8 cellular contexts compared by ENCODE assay signal in genomic region chr1:9824702-9825089, GRCh38. TPM values are rescaled to one million over a fixed set of nuclear protein-coding genes. Genes with fewer than 3 reads are reported as not detected.
DNase-seq lines count a peak whose midpoint lies in the region; ATAC-seq, FAIRE-seq and TF ChIP-seq lines count a peak whose summit lies in the region.

No MANE protein-coding gene starts in this region.

- H3K4me2 ChIP-seq in A549, result peak overlapping the region; percentile 95

- no peak for TF ChIP-seq RAD21 in A549 (conservative IDR thresholded peaks at IDR 0.05 in 1 of 2, IDR thresholded peaks at IDR 0.05 in 1 of 2)

- H3K4me1 ChIP-seq in A549 (peaks cover 47% of the 10 kb centered on the region), HUES64 (ENCODE audit: insufficient read depth, low read length) (peaks cover 37% of the 10 kb centered on the region), HAP-1 (peaks cover 11% of the 10 kb centered on the region)
- peaks cover 24 to 34% of the 10 kb centered on the region in 2 donors for H3K4me1 ChIP-seq in naive thymus-derived CD4-positive, alpha-beta T cell (ENCODE audit: control insufficient read depth in 2 of 2, insufficient read depth in 2 of 2, low read length in 2 of 2)

- peaks cover 0 to 8% (median 0%) of the 10 kb centered on the region in 5 donors for H3K36me3 Mint-ChIP-seq in naive thymus-derived CD4-positive, alpha-beta T cell

- H3K27ac Mint-ChIP-seq in naive thymus-derived CD4-positive, alpha-beta T cell, result peak overlapping the region; percentile 42 to 96 (median 86)

- intact Hi-C loops in naive thymus-derived CD4-positive, alpha-beta T cell (cut with micrococcal nuclease), result loop anchor here (1.0 to 10.0 kb wide), 9 partner anchors 26 to 950 kb away; partner anchors contain the start of genes ENO1 (in 1 of the 2), GPR157 (in 1 of the 2), TMEM201 (in 1 of the 2) and UBE4B (in 1 of the 2)

- peak overlapping the region; percentile 96 to 100 for H3K27ac ChIP-seq in A549
- H3K27ac ChIP-seq in HUES64 (ENCODE audit: low read depth, low read length), result no peak overlapping the region; the same call in 1 of the 2 replicates
- peak overlapping the region; percentile 94 for H3K27ac ChIP-seq in cingulate gyrus (ENCODE audit: low read depth, low read length)
- peak overlapping the region; percentile 68 for H3K27ac ChIP-seq in naive thymus-derived CD4-positive, alpha-beta T cell (ENCODE audit: low read depth, low read length)

- H3K9me3 ChIP-seq in A549 (no peaks in the 10 kb centered on the region), HUES64 (ENCODE audit: insufficient read depth, low read depth, low read length) (no peaks in the 10 kb centered on the region), HAP-1 (no peaks in the 10 kb centered on the region)
- H3K9me3 ChIP-seq in naive thymus-derived CD4-positive, alpha-beta T cell (ENCODE audit: control insufficient read depth in 2 of 3, low read length in 3 of 3), result no peaks in the 10 kb centered on the region

- no peak for TF ChIP-seq CTCF in A549 (IDR thresholded peaks at IDR 0.05)

- no peak overlapping the region for H3K9ac ChIP-seq in HUES64 (ENCODE audit: low read depth, low read length)

- no peak for FAIRE-seq in A549 (lab: Jason Lieb, UNC)

- in situ Hi-C loops in HAP-1 (cut with MboI; ENCODE audit: low sequenced_read_pairs), result no loop called here

- H3K36me3 ChIP-seq in HUES64 (ENCODE audit: insufficient read depth, low read length) (no peaks in the 10 kb centered on the region), HAP-1 (replicated peaks) (no peaks in the 10 kb centered on the region; the same call in 1 of the 2 replicates)
- H3K36me3 ChIP-seq in naive thymus-derived CD4-positive, alpha-beta T cell (ENCODE audit: control insufficient read depth in 2 of 3, insufficient read depth in 3 of 3, low read length in 3 of 3), result peaks cover 0 to 3% (median 0%) of the 10 kb centered on the region in 3 experiments

- peaks cover 0 to 2% (median 0%) of the 10 kb centered on the region in 11 donors for H3K9me3 Mint-ChIP-seq in naive thymus-derived CD4-positive, alpha-beta T cell

- H3K4me3 ChIP-seq in A549 (peak overlapping the region; percentile 99), HUES64 (ENCODE audit: low read length) (peak overlapping the region; percentile 78), HAP-1 (no peak overlapping the region)
- peak overlapping the region; percentile 65 for H3K4me3 ChIP-seq in naive thymus-derived CD4-positive, alpha-beta T cell (ENCODE audit: low read length)

- ATAC-seq in A549 (peak; percentile 3; a peak in 2 of 6 replicates), HG03378 (IDR thresholded peaks at IDR 0.05; ENCODE audit: unreplicated experiment) (no peak)
- no peak for ATAC-seq in naive thymus-derived CD4-positive, alpha-beta T cell

- POLR2A ChIA-PET in A549 (lab: Yijun Ruan, JAX), result no interaction called here
- POLR2A ChIA-PET in naive thymus-derived CD4-positive, alpha-beta T cell (lab: Charles Lee), result no interaction called here

- peaks cover 31 to 52% (median 43%) of the 10 kb centered on the region in 7 donors for H3K4me1 Mint-ChIP-seq in naive thymus-derived CD4-positive, alpha-beta T cell

- no peak for TF ChIP-seq POLR2A in A549 (IDR thresholded peaks at IDR 0.05; ENCODE audit: low read length)

- WGBS in A549 (ENCODE audit: missing lambda C conversion rate), result 9% methylated on average over 12 of the region's 12 CpGs
- WGBS in HUES64, result 11% methylated on average over 12 of the region's 12 CpGs

- CTCF ChIA-PET in A549 (lab: Yijun Ruan, JAX), result no interaction called here
- CTCF ChIA-PET in naive thymus-derived CD4-positive, alpha-beta T cell (lab: Charles Lee), result no interaction called here

- DNase-seq in A549 (ENCODE audit: low read depth in 1 of 2, low spot score in 1 of 2), result no peak
- peak in 2 of 9 donors; percentile 13 to 22 for DNase-seq in naive thymus-derived CD4-positive, alpha-beta T cell
- no peak for DNase-seq in AG08396 (ENCODE audit: low spot score)
- DNase-seq in LoVo (ENCODE audit: low spot score), result no peak
- DNase-seq in HAP-1 (ENCODE audit: low spot score in 2 of 2), result no peak

- peaks cover 0 to 5% (median 0%) of the 10 kb centered on the region in 5 donors for H3K27me3 Mint-ChIP-seq in naive thymus-derived CD4-positive, alpha-beta T cell

- H3K4me3 Mint-ChIP-seq in naive thymus-derived CD4-positive, alpha-beta T cell, result peak overlapping the region; percentile 64 to 96 (median 83)

- H3K27me3 ChIP-seq in HUES64 (ENCODE audit: insufficient read depth, low read length) (peaks cover 20% of the 10 kb centered on the region), HAP-1 (ENCODE audit: low read depth) (no peaks in the 10 kb centered on the region)
- no peaks in the 10 kb centered on the region for H3K27me3 ChIP-seq in naive thymus-derived CD4-positive, alpha-beta T cell (ENCODE audit: control insufficient read depth in 2 of 2, insufficient read depth in 2 of 2, low read length in 2 of 2)

- no peak for TF ChIP-seq EP300 in A549 (IDR thresholded peaks at IDR 0.05)

TF ChIP-seq in A549, 52 proteins besides CTCF, POLR2A, EP300 and RAD21 (continues in another document):
- TF ChIP-seq, protein P1, sequence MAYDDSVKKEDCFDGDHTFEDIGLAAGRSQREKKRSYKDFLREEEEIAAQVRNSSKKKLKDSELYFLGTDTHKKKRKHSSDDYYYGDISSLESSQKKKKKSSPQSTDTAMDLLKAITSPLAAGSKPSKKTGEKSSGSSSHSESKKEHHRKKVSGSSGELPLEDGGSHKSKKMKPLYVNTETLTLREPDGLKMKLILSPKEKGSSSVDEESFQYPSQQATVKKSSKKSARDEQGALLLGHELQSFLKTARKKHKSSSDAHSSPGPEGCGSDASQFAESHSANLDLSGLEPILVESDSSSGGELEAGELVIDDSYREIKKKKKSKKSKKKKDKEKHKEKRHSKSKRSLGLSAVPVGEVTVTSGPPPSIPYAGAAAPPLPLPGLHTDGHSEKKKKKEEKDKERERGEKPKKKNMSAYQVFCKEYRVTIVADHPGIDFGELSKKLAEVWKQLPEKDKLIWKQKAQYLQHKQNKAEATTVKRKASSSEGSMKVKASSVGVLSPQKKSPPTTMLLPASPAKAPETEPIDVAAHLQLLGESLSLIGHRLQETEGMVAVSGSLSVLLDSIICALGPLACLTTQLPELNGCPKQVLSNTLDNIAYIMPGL (CRISPR knock-in tag; IDR thresholded peaks at IDR 0.05; ENCODE audit: borderline replicate concordance), result no peak
- TF ChIP-seq FOXS1 (CRISPR knock-in tag; IDR thresholded peaks at IDR 0.05), result no peak
- TF ChIP-seq, protein P2, sequence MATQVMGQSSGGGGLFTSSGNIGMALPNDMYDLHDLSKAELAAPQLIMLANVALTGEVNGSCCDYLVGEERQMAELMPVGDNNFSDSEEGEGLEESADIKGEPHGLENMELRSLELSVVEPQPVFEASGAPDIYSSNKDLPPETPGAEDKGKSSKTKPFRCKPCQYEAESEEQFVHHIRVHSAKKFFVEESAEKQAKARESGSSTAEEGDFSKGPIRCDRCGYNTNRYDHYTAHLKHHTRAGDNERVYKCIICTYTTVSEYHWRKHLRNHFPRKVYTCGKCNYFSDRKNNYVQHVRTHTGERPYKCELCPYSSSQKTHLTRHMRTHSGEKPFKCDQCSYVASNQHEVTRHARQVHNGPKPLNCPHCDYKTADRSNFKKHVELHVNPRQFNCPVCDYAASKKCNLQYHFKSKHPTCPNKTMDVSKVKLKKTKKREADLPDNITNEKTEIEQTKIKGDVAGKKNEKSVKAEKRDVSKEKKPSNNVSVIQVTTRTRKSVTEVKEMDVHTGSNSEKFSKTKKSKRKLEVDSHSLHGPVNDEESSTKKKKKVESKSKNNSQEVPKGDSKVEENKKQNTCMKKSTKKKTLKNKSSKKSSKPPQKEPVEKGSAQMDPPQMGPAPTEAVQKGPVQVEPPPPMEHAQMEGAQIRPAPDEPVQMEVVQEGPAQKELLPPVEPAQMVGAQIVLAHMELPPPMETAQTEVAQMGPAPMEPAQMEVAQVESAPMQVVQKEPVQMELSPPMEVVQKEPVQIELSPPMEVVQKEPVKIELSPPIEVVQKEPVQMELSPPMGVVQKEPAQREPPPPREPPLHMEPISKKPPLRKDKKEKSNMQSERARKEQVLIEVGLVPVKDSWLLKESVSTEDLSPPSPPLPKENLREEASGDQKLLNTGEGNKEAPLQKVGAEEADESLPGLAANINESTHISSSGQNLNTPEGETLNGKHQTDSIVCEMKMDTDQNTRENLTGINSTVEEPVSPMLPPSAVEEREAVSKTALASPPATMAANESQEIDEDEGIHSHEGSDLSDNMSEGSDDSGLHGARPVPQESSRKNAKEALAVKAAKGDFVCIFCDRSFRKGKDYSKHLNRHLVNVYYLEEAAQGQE (IDR thresholded peaks at IDR 0.05), result no peak
- TF ChIP-seq, protein P3, sequence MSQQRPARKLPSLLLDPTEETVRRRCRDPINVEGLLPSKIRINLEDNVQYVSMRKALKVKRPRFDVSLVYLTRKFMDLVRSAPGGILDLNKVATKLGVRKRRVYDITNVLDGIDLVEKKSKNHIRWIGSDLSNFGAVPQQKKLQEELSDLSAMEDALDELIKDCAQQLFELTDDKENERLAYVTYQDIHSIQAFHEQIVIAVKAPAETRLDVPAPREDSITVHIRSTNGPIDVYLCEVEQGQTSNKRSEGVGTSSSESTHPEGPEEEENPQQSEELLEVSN (IDR thresholded peaks at IDR 0.05; ENCODE audit: borderline replicate concordance, low read depth), result no peak
- no peak for TF ChIP-seq CHD4 (IDR thresholded peaks at IDR 0.05; ENCODE audit: borderline replicate concordance)
- TF ChIP-seq NFE2L2 (conservative IDR thresholded peaks at IDR 0.05; ENCODE audit: low read length), result no peak
- TF ChIP-seq, protein P4, sequence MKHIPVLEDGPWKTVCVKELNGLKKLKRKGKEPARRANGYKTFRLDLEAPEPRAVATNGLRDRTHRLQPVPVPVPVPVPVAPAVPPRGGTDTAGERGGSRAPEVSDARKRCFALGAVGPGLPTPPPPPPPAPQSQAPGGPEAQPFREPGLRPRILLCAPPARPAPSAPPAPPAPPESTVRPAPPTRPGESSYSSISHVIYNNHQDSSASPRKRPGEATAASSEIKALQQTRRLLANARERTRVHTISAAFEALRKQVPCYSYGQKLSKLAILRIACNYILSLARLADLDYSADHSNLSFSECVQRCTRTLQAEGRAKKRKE (CRISPR knock-in tag; IDR thresholded peaks at IDR 0.05; ENCODE audit: low read depth), result no peak
- TF ChIP-seq ESRRA (IDR thresholded peaks at IDR 0.05; ENCODE audit: borderline replicate concordance, low read length), result no peak
- TF ChIP-seq HEYL (CRISPR knock-in tag; IDR thresholded peaks at IDR 0.05), result no peak
- TF ChIP-seq NPAS2 (CRISPR knock-in tag; IDR thresholded peaks at IDR 0.05; ENCODE audit: borderline replicate concordance), result no peak

RNA-seq across cellular contexts. Expression of gene CLSTN1, which starts 0.9 kb away (rescaled TPM):
- 27.3 and 42.9 TPM in 2 replicates for polyA plus RNA-seq in A549 (2011; rRNA removed)
- 30.1 and 33.3 TPM in 2 replicates for polyA plus RNA-seq in A549 (2012; cell fraction: cytosol; rRNA removed)
- polyA plus RNA-seq in A549 (2012; cell fraction: nucleus; rRNA removed), result 98.4 and 100 TPM in 2 replicates
- 50.8 to 57.5 TPM (median 56.1 TPM) in 3 replicates for polyA plus RNA-seq in A549 (2017; fragmentation: RNase III; extraction: RNeasy Plus Mini Kit Qiagen cat#74134 plus additional on column Dnase treatment)
- 35.7 and 40.2 TPM in 2 replicates for polyA minus RNA-seq in A549 (2011; rRNA and poly(A)+ RNA removed)
- polyA plus RNA-seq in HUES64 (2013, experiment 1 of 2), result 49.3 TPM
- polyA plus RNA-seq in HUES64 (2013, experiment 2 of 2), result 62.1 TPM
- total RNA-seq in naive thymus-derived CD4-positive, alpha-beta T cell, result 100 to 1,000 TPM in 1 of 5 experiments, 10 to 100 TPM in 4; 68.6 to 116 (median 85.6) TPM
- polyA plus RNA-seq in naive thymus-derived CD4-positive, alpha-beta T cell, result 10 to 100 TPM; 16.9 to 40.2 TPM

Comparison
In these comparisons a context has a peak if more than half of its experiments do, and no peak if none do; other contexts are left out.
1. ATAC-seq: peak in A549 (2 of 2); none in naive thymus-derived CD4-positive, alpha-beta T cell (single experiment) and HG03378 (single experiment).